In the genomic region with DNA sequence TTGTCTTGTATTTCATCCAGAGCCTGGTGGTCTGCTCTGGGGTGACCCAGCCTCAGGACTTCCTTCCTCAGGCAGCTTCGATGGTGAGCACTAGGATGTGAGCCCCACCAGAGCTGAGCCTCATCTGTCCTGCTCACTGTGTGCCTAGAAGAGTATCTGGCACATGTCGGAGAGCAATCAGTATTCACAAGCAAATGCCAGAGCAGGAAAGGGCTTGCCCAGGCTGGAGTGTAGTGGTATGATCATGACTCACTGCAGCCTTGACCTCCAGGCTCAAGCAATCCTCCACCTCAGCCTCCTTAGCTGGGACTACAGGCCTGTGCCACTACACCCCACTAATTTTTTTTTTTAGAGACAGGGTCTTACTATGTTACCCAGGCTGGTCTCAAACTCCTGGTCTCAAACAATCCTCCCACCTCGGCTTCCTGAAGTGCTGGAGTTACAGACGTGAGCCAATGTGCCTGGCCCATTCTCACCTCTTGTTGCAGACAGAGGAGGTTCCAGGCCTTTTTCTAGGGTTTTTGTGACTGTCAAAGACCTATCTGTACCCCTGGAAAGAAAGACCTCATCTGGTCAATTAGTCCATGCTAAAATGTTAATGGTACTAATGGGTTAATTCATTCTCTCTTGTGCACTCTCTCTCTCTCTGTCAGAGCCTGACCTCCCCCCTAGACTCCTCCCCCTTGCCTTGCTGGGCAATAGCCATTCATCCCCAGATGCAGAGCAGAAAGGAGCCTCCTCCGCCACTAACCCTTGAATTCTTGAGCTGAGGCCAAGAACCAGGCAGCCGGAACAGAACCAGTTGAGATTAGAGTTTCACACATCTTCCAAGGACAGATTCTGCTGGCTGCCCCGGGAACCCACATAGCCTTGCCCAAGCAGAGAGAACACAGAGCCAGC, we compare ENCODE assay signal across 10 cellular contexts.
A peak's percentile ranks its signal among the peaks of the same experiment; 100 is the strongest.
DNase-seq lines count a peak whose midpoint lies in the region; ATAC-seq and FAIRE-seq lines count a peak whose summit lies in the region.
"Had no signal": no experiment of that assay in that cellular context is flagged by ENCODE, and none has a peak within 500 bp of the region (broad histone marks: within the 10 kb centered on the region; RNA-seq: fewer than 3 reads in every experiment).

No MANE protein-coding gene starts in this region.

- no peaks in the 10 kb centered on the region for H3K36me3 ChIP-seq in adipocyte (ENCODE audit: control insufficient read depth, insufficient read depth, low read length, severe bottlenecking)

- FAIRE-seq in G401.6 (lab: Jason Lieb, UNC) = peak; percentile 98
- FAIRE-seq: GM19239 had no signal

- ATAC-seq in left cardiac atrium (peak; percentile 97), GM19397 (IDR thresholded peaks at IDR 0.05; ENCODE audit: unreplicated experiment) (no peak), GM21528 (IDR thresholded peaks at IDR 0.05; ENCODE audit: low FRiP score, unreplicated experiment) (no peak), GM18868 (IDR thresholded peaks at IDR 0.05; ENCODE audit: unreplicated experiment) (no peak)

- H3K9ac ChIP-seq in adipocyte (ENCODE audit: low read length) = peak overlapping the region; percentile 49

- peaks cover 22% of the 10 kb centered on the region for H3K4me1 ChIP-seq in adipocyte (ENCODE audit: control insufficient read depth, insufficient read depth, low read length)

- intact Hi-C loops in left cardiac atrium (cut with DNase I) = no loop called here

- no peaks in the 10 kb centered on the region for H3K27me3 ChIP-seq in adipocyte (replicated peaks; ENCODE audit: control insufficient read depth, insufficient read depth, low read length)

- DNase-seq in adipocyte (ENCODE audit: low read depth) (peak; percentile 91), left cardiac atrium (peak; percentile 83), pulmonary artery endothelial cell (ENCODE audit: low read depth, low spot score) (peak; percentile 83), middle frontal gyrus (ENCODE audit: extremely low spot score, low spot score) (no peak)
- DNase-seq: naive B cell had no signal

- peak overlapping the region; percentile 14 for H3K4me3 ChIP-seq in adipocyte (ENCODE audit: low read length)

- H3K9me3 ChIP-seq in adipocyte (ENCODE audit: control insufficient read depth, low read length) = no peaks in the 10 kb centered on the region

Comparison
In these comparisons a context has a peak if more than half of its experiments do, and no peak if none do; other contexts are left out.
1. ATAC-seq: peak in left cardiac atrium (2 of 2); none in GM19397 (single experiment), GM21528 (single experiment) and GM18868 (single experiment).